In the genomic region with DNA sequence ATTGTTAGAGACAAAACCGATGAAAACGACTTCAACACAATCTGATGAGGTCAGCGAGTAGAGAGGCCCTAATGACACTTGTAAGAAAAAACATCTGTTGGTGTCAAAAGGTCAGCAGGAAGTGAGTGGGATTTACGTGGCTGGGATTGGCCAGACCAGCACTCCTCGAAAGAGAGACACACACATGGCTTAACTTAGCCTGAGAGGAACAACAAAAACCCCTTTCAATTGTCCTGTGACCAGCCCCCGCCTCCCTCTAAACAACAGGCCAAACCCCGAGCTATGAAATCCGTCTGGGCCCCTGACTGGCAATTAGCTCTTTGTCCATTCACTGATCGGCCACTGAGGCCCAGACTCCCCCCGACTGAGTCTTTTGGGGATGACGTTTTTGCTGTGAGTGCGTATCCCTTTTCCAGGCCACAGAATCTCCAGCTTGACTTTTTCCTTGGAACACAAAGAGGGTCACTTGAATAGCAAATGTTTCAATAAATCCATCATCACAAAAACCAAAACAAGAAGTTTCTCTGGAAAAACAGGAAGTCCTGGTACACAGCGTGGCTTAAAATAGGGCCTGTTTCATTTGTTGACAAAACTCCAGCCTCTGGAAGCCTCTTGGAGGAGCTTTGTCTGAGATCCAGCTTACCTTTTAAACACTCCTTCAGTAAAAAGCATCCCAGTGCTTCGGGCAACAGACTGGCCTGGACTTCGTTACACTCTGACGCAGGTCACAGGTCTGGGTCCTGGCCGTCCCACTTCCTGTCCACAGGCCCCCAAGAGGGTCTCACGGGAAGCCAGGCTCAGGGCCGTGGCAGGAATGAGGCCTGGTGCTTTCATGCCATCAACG, we compare ENCODE assay signal across 1 cellular context.
TF ChIP-seq lines count a peak whose summit lies in the region.

No MANE protein-coding gene starts in this region.

TF ChIP-seq in GM23338, 12 proteins besides CTCF, POLR2A, EP300 and RAD21 (continued from another document):
- TF ChIP-seq REST (IDR thresholded peaks at IDR 0.05; ENCODE audit: unreplicated experiment) (no peak), NANOG (IDR thresholded peaks at IDR 0.05; ENCODE audit: borderline replicate concordance) (no peak), ZNF331 (CRISPR knock-in tag; IDR thresholded peaks at IDR 0.05; ENCODE audit: low read depth) (no peak), ZNF114 (CRISPR knock-in tag; IDR thresholded peaks at IDR 0.05) (no peak)
